Comparison of ENCODE assay signal across 1 cellular context in genomic region chr6:15249371-15250019, GRCh38.
TF ChIP-seq lines count a peak whose summit lies in the region.

No MANE protein-coding gene starts in this region.

TF ChIP-seq in HepG2, 621 proteins besides CTCF, POLR2A, EP300 and RAD21 (continued from another document):
- TF ChIP-seq USF2 (IDR thresholded peaks at IDR 0.05; ENCODE audit: low read depth, low read length): no peak
- TF ChIP-seq USF2 (CRISPR knock-in tag; IDR thresholded peaks at IDR 0.05; ENCODE audit: borderline replicate concordance): no peak
- 0 out of 2 replicates have a peak, but pooled peaks have one; percentile 51 for TF ChIP-seq ZFP90 (CRISPR knock-in tag; IDR thresholded peaks at IDR 0.05; ENCODE audit: borderline replicate concordance)
- TF ChIP-seq SAFB2 (CRISPR knock-in tag; IDR thresholded peaks at IDR 0.05; ENCODE audit: borderline replicate concordance, low read depth): no peak
- TF ChIP-seq ZNF704 (CRISPR knock-in tag; IDR thresholded peaks at IDR 0.05; ENCODE audit: borderline replicate concordance): 0 out of 2 replicates have a peak, but pooled peaks have one; percentile 11
- 0 out of 2 replicates have a peak, but pooled peaks have one; percentile 1 for TF ChIP-seq ZNF501 (CRISPR knock-in tag; IDR thresholded peaks at IDR 0.05)
- no peak for TF ChIP-seq MTF1 (CRISPR knock-in tag; IDR thresholded peaks at IDR 0.05)
- TF ChIP-seq ARNT (IDR thresholded peaks at IDR 0.05): no peak
- no peak for TF ChIP-seq MIER3 (CRISPR knock-in tag; IDR thresholded peaks at IDR 0.05; ENCODE audit: borderline replicate concordance)
- no peak for TF ChIP-seq ZNF292 (CRISPR knock-in tag; IDR thresholded peaks at IDR 0.05; ENCODE audit: borderline replicate concordance, low read depth)
- TF ChIP-seq IKZF1 (IDR thresholded peaks at IDR 0.05): no peak
- peak; percentile 63; the same call in 1 of the 2 replicates for TF ChIP-seq CEBPB (IDR thresholded peaks at IDR 0.05; ENCODE audit: borderline replicate concordance, low read depth, low read length)
- no peak for TF ChIP-seq ZNF431 (CRISPR knock-in tag; IDR thresholded peaks at IDR 0.05; ENCODE audit: borderline replicate concordance, low read depth)
- no peak for TF ChIP-seq ZNF362 (CRISPR knock-in tag; IDR thresholded peaks at IDR 0.05; ENCODE audit: borderline replicate concordance)
- no peak for TF ChIP-seq REST (IDR thresholded peaks at IDR 0.05; ENCODE audit: borderline replicate concordance in 1 of 2, low read depth in 1 of 2, low read length in 2 of 2)
- TF ChIP-seq ZNF24 (IDR thresholded peaks at IDR 0.05): no peak
- TF ChIP-seq ZNF670 (CRISPR knock-in tag; IDR thresholded peaks at IDR 0.05; ENCODE audit: borderline replicate concordance): 0 out of 2 replicates have a peak, but pooled peaks have one; percentile 3
- peak; percentile 40 for TF ChIP-seq ATF1 (CRISPR knock-in tag; IDR thresholded peaks at IDR 0.05)
- no peak for TF ChIP-seq ZNF296 (CRISPR knock-in tag; conservative IDR thresholded peaks at IDR 0.05)
- TF ChIP-seq ZNF205 (CRISPR knock-in tag; IDR thresholded peaks at IDR 0.05): no peak
- TF ChIP-seq PBX2 (CRISPR knock-in tag; IDR thresholded peaks at IDR 0.05): no peak
